Comparison of ENCODE assay signal across 23 cellular contexts in genomic region chr1:160133990-160134770, GRCh38. TPM values are rescaled to one million over a fixed set of nuclear protein-coding genes. Genes with fewer than 3 reads are reported as not detected.
"Had no signal": no experiment of that assay in that cellular context is flagged by ENCODE, and none has a peak within 500 bp of the region (broad histone marks: within the 10 kb centered on the region; RNA-seq: fewer than 3 reads in every experiment).

No MANE protein-coding gene starts in this region.

- DNase-seq: activated CD4-positive, alpha-beta T cell treated with anti-CD3 and anti-CD28 coated beads, Interleukin-2, amount 50 U/mL, for 4 hours; activated effector memory CD4-positive, alpha-beta T cell treated with anti-CD3 and anti-CD28 coated beads, Interleukin-2, amount 50 U/mL, for 16 hours; activated T-cell treated with anti-CD3 and anti-CD28 coated beads, Interleukin-2, amount 50 U/mL, for 72 hours; foreskin melanocyte; immature natural killer cell; mesenchymal stem cell; naive thymus-derived CD4-positive, alpha-beta T cell; small intestine; stimulated activated CD4-positive, alpha-beta T cell treated with anti-CD3 and anti-CD28 coated beads, Interleukin-15, amount 100 ng/mL, for 24 hours; stimulated activated CD4-positive, alpha-beta T cell treated with anti-CD3 and anti-CD28 coated beads, Interleukin-2, amount 100 ng/mL, for 48 hours; stimulated activated naive CD8-positive, alpha-beta T cell treated with anti-CD3 and anti-CD28 coated beads, Interleukin-15, amount 100 ng/mL, for 72 hours; T-helper 17 cell; testis; WERI-Rb-1 had no signal

- H3K9me3 ChIP-seq: testis had no signal

- H3K27ac Mint-ChIP-seq: activated naive CD4-positive, alpha-beta T cell treated with anti-CD3 and anti-CD28 coated beads, Interleukin-2, amount 50 U/mL, for 24 hours; activated T-cell treated with anti-CD3 and anti-CD28 coated beads, Interleukin-2, amount 50 U/mL, for 72 hours; immature natural killer cell; naive thymus-derived CD4-positive, alpha-beta T cell; neural progenitor cell; progenitor cell of endocrine pancreas; stimulated activated naive CD8-positive, alpha-beta T cell treated with anti-CD3 and anti-CD28 coated beads, Interleukin-15, amount 100 ng/mL, for 72 hours; T-helper 17 cell had no signal

- H3K9me3 Mint-ChIP-seq: activated naive CD4-positive, alpha-beta T cell treated with anti-CD3 and anti-CD28 coated beads, Interleukin-2, amount 50 U/mL, for 24 hours; activated T-cell treated with anti-CD3 and anti-CD28 coated beads, Interleukin-2, amount 50 U/mL, for 72 hours; immature natural killer cell; naive thymus-derived CD4-positive, alpha-beta T cell; neural progenitor cell; stimulated activated naive CD8-positive, alpha-beta T cell treated with anti-CD3 and anti-CD28 coated beads, Interleukin-15, amount 100 ng/mL, for 72 hours had no signal

- H3K36me3 ChIP-seq: neural progenitor cell, WERI-Rb-1 had no signal

- H3K4me3 Mint-ChIP-seq: activated naive CD4-positive, alpha-beta T cell treated with anti-CD3 and anti-CD28 coated beads, Interleukin-2, amount 50 U/mL, for 24 hours; activated T-cell treated with anti-CD3 and anti-CD28 coated beads, Interleukin-2, amount 50 U/mL, for 72 hours; immature natural killer cell; naive thymus-derived CD4-positive, alpha-beta T cell; neural progenitor cell; stimulated activated naive CD8-positive, alpha-beta T cell treated with anti-CD3 and anti-CD28 coated beads, Interleukin-15, amount 100 ng/mL, for 72 hours; T-helper 17 cell had no signal

- H3K27me3 ChIP-seq: cardiac muscle cell, neural progenitor cell, testis had no signal

- H3K4me1 ChIP-seq: neural progenitor cell had no signal

- H3K4me3 ChIP-seq: cardiac muscle cell, neural progenitor cell, testis had no signal

- H3K27ac ChIP-seq: cardiac muscle cell, neural progenitor cell, testis, WERI-Rb-1 had no signal

- ATAC-seq: activated T-cell treated with anti-CD3 and anti-CD28 coated beads, Interleukin-2, amount 50 U/mL, for 72 hours; right cardiac atrium; stimulated activated naive CD8-positive, alpha-beta T cell treated with anti-CD3 and anti-CD28 coated beads, Interleukin-15, amount 100 ng/mL, for 72 hours; T-helper 17 cell had no signal

- H3K36me3 Mint-ChIP-seq: activated naive CD4-positive, alpha-beta T cell treated with anti-CD3 and anti-CD28 coated beads, Interleukin-2, amount 50 U/mL, for 24 hours; immature natural killer cell; naive thymus-derived CD4-positive, alpha-beta T cell had no signal

- H3K4me1 Mint-ChIP-seq: activated naive CD4-positive, alpha-beta T cell treated with anti-CD3 and anti-CD28 coated beads, Interleukin-2, amount 50 U/mL, for 24 hours; immature natural killer cell; stimulated activated naive CD8-positive, alpha-beta T cell treated with anti-CD3 and anti-CD28 coated beads, Interleukin-15, amount 100 ng/mL, for 72 hours had no signal

RNA-seq across cellular contexts. Expression of gene ATP1A4, which starts 17.2 kb away (rescaled TPM):
- total RNA-seq: activated CD8-positive, alpha-beta memory T cell treated with anti-CD3 and anti-CD28 coated beads for 36 hours; activated T-cell treated with anti-CD3 and anti-CD28 coated beads, Interleukin-2, amount 50 U/mL, for 72 hours; epithelial cell of proximal tubule; osteoblast; progenitor cell of endocrine pancreas had no signal

RNA-seq across cellular contexts. Expression of gene ATP1A2, which starts 18.6 kb away (rescaled TPM):
- total RNA-seq: activated CD8-positive, alpha-beta memory T cell treated with anti-CD3 and anti-CD28 coated beads for 36 hours; activated T-cell treated with anti-CD3 and anti-CD28 coated beads, Interleukin-2, amount 50 U/mL, for 72 hours; epithelial cell of proximal tubule; naive thymus-derived CD4-positive, alpha-beta T cell; progenitor cell of endocrine pancreas; T-helper 17 cell had no signal

RNA-seq across cellular contexts. Expression of gene KCNJ9, which starts 52.8 kb away (rescaled TPM):
- total RNA-seq: activated CD8-positive, alpha-beta memory T cell treated with anti-CD3 and anti-CD28 coated beads for 36 hours; epithelial cell of proximal tubule; mucosa of gallbladder; naive thymus-derived CD4-positive, alpha-beta T cell; osteoblast; progenitor cell of endocrine pancreas; right cardiac atrium; T-helper 17 cell had no signal

RNA-seq across cellular contexts. Expression of gene CASQ1, which starts 56.2 kb away (rescaled TPM):
- total RNA-seq: activated CD8-positive, alpha-beta memory T cell treated with anti-CD3 and anti-CD28 coated beads for 36 hours; activated T-cell treated with anti-CD3 and anti-CD28 coated beads, Interleukin-2, amount 50 U/mL, for 72 hours; epithelial cell of proximal tubule; progenitor cell of endocrine pancreas; T-helper 17 cell had no signal
